12 cellular contexts compared by ENCODE assay signal in genomic region chr2:190978389-190979053, GRCh38. TPM values are rescaled to one million over a fixed set of nuclear protein-coding genes. Genes with fewer than 3 reads are reported as not detected.
DNase-seq lines count a peak whose midpoint lies in the region; ATAC-seq, FAIRE-seq and TF ChIP-seq lines count a peak whose summit lies in the region.
"Had no signal": no experiment of that assay in that cellular context is flagged by ENCODE, and none has a peak within 500 bp of the region (broad histone marks: within the 10 kb centered on the region; RNA-seq: fewer than 3 reads in every experiment).

No MANE protein-coding gene starts in this region.

- FAIRE-seq in bronchial epithelial cell (lab: Jason Lieb, UNC) = no peak

- no peaks in the 10 kb centered on the region for H4K20me1 ChIP-seq in Loucy (ENCODE audit: insufficient read depth, low read length, poor library complexity, severe bottlenecking)

- H3K27me3 Mint-ChIP-seq in activated T-cell treated with anti-CD3 and anti-CD28 coated beads, Interleukin-2, amount 50 U/mL, for 72 hours (ENCODE audit: low read depth) = no peaks in the 10 kb centered on the region

- ATAC-seq in activated T-cell treated with anti-CD3 and anti-CD28 coated beads, Interleukin-2, amount 50 U/mL, for 72 hours (replicated peaks in 1 of 2) = no peak
- no peak for ATAC-seq in GM21529 (IDR thresholded peaks at IDR 0.05; ENCODE audit: unreplicated experiment)

- H3K9me3 Mint-ChIP-seq in activated T-cell treated with anti-CD3 and anti-CD28 coated beads, Interleukin-2, amount 50 U/mL, for 72 hours = no peaks in the 10 kb centered on the region

- H3K9me3 ChIP-seq in Loucy (ENCODE audit: insufficient read depth, low read depth, low read length) = no peaks in the 10 kb centered on the region
- H3K9me3 ChIP-seq: HAP-1, upper lobe of left lung had no signal

- H3K4me1 ChIP-seq in Loucy (ENCODE audit: insufficient read depth, low read length, poor library complexity, severe bottlenecking) = peaks cover 38% of the 10 kb centered on the region
- H3K4me1 ChIP-seq: HAP-1 had no signal

- peaks cover 47 to 87% of the 10 kb centered on the region in 2 donors for H3K36me3 Mint-ChIP-seq in activated T-cell treated with anti-CD3 and anti-CD28 coated beads, Interleukin-2, amount 50 U/mL, for 72 hours (ENCODE audit: insufficient read depth in 2 of 2)

- no peak for TF ChIP-seq CTCF in Loucy (conservative IDR thresholded peaks at IDR 0.05; ENCODE audit: low read length)
- TF ChIP-seq CTCF in bronchial epithelial cell (IDR thresholded peaks at IDR 0.05; ENCODE audit: insufficient read depth, low read length, severe bottlenecking) = no peak

- H3K27ac Mint-ChIP-seq in activated T-cell treated with anti-CD3 and anti-CD28 coated beads, Interleukin-2, amount 50 U/mL, for 72 hours = peak overlapping the region; percentile 96

- no peaks in the 10 kb centered on the region for H3K9me2 ChIP-seq in Loucy (replicated peaks; ENCODE audit: low read depth, low read length)

- peak overlapping the region; percentile 80 for H3K4me2 ChIP-seq in Loucy (ENCODE audit: low read depth, low read length, poor library complexity, severe bottlenecking)

- H3K36me3 ChIP-seq in Loucy (ENCODE audit: insufficient read depth, low read length) (peaks cover 74% of the 10 kb centered on the region), bronchial epithelial cell (ENCODE audit: control insufficient read depth, insufficient read depth, low read length) (peaks cover 29% of the 10 kb centered on the region)

- H3K27me3 ChIP-seq in Loucy (ENCODE audit: insufficient read depth, low read length, poor library complexity, severe bottlenecking) (no peaks in the 10 kb centered on the region), bronchial epithelial cell (ENCODE audit: control insufficient read depth, insufficient read depth, low read length) (no peaks in the 10 kb centered on the region)
- H3K27me3 ChIP-seq: upper lobe of left lung had no signal

- no peak for DNase-seq in activated T-cell treated with anti-CD3 and anti-CD28 coated beads, Interleukin-2, amount 50 U/mL, for 72 hours
- DNase-seq in activated T-cell treated with anti-CD3 and anti-CD28 coated beads for 4 hours (no peak), bronchial epithelial cell (ENCODE audit: low read depth) (peak; percentile 39), pulmonary artery endothelial cell (ENCODE audit: low read depth, low spot score) (peak; percentile 77), NCI-H446 (lab: John Stamatoyannopoulos, UW) (no peak)
- no peak for DNase-seq in activated CD4-positive, CD25-positive, alpha-beta regulatory T cell (lab: John Stamatoyannopoulos, UW)
- DNase-seq: NCI-H187, upper lobe of left lung had no signal

- no peak overlapping the region for H3K4me3 Mint-ChIP-seq in activated T-cell treated with anti-CD3 and anti-CD28 coated beads, Interleukin-2, amount 50 U/mL, for 72 hours

- no peak overlapping the region for H2AFZ ChIP-seq in Loucy (ENCODE audit: low read length)

- H3F3A ChIP-seq in Loucy (ENCODE audit: low read depth) = 0 out of 2 replicates have a peak, but pooled peaks cover 6% of the 10 kb centered on the region

- no peaks in the 10 kb centered on the region for H3K79me2 ChIP-seq in Loucy (ENCODE audit: insufficient read depth, low read length)

- no peak overlapping the region for H3K9ac ChIP-seq in Loucy (ENCODE audit: low read depth, low read length, poor library complexity, severe bottlenecking)

- H3K4me3 ChIP-seq in Loucy (ENCODE audit: low read length, poor library complexity, severe bottlenecking) = no peak overlapping the region
- H3K4me3 ChIP-seq in bronchial epithelial cell (ENCODE audit: low read depth, low read length) = no peak overlapping the region
- H3K4me3 ChIP-seq: HAP-1, skin epidermis, upper lobe of left lung had no signal

- H3K4me1 Mint-ChIP-seq in activated T-cell treated with anti-CD3 and anti-CD28 coated beads, Interleukin-2, amount 50 U/mL, for 72 hours (ENCODE audit: low read depth) = peaks cover 69% of the 10 kb centered on the region

RNA-seq across cellular contexts. Expression of gene STAT1, which starts 35.5 kb away (rescaled TPM):
- 100 to 1,000 TPM; 441 to 563 TPM for total RNA-seq in activated T-cell treated with anti-CD3 and anti-CD28 coated beads, Interleukin-2, amount 50 U/mL, for 72 hours
- total RNA-seq in bronchial epithelial cell = 29.0 and 50.2 TPM in 2 replicates
- total RNA-seq in pulmonary artery endothelial cell = 75.0 and 119 TPM in 2 replicates

Comparison
In these comparisons a context has a peak if more than half of its experiments do, and no peak if none do; other contexts are left out.
1. DNase-seq: peak in bronchial epithelial cell (single experiment) and pulmonary artery endothelial cell (single experiment); none in activated T-cell treated with anti-CD3 and anti-CD28 coated beads, Interleukin-2, amount 50 U/mL, for 72 hours (0 of 2), activated T-cell treated with anti-CD3 and anti-CD28 coated beads for 4 hours (single experiment), NCI-H446 (0 of 2) and activated CD4-positive, CD25-positive, alpha-beta regulatory T cell (0 of 4).